22 cellular contexts compared by ENCODE assay signal in genomic region chr9:114243240-114243639, GRCh38.
A peak's percentile ranks its signal among the peaks of the same experiment; 100 is the strongest.
DNase-seq lines count a peak whose midpoint lies in the region; ATAC-seq, FAIRE-seq and TF ChIP-seq lines count a peak whose summit lies in the region.
"Had no signal": no experiment of that assay in that cellular context is flagged by ENCODE, and none has a peak within 500 bp of the region (broad histone marks: within the 10 kb centered on the region; RNA-seq: fewer than 3 reads in every experiment).

No MANE protein-coding gene starts in this region.

- H3K36me3 ChIP-seq in HepG2 (replicated peaks in 1 of 2; ENCODE audit: control insufficient read depth in 1 of 2, insufficient read depth in 2 of 2, low read length in 2 of 2) (peaks cover 39 to 86% of the 10 kb centered on the region in 2 experiments), right lobe of liver (peaks cover 0 to 5% (median 0%) of the 10 kb centered on the region in 4 donors)

- no peaks in the 10 kb centered on the region for H3K27me3 ChIP-seq in HepG2 (ENCODE audit: control insufficient read depth in 1 of 2, insufficient read depth in 2 of 2, low read length in 2 of 2)
- H3K27me3 ChIP-seq in right lobe of liver = no peaks in the 10 kb centered on the region

- no peak for TF ChIP-seq EP300 in HepG2 (IDR thresholded peaks at IDR 0.05; ENCODE audit: low read depth in 2 of 2, low read length in 2 of 2)
- TF ChIP-seq EP300 in HepG2 (CRISPR knock-in tag; IDR thresholded peaks at IDR 0.05; ENCODE audit: borderline replicate concordance) = no peak

- H3K4me1 ChIP-seq in HepG2 (ENCODE audit: insufficient read depth, low read length) = 0 out of 2 replicates have a peak, but pooled peaks cover 2% of the 10 kb centered on the region
- H3K4me1 ChIP-seq in right lobe of liver = peaks cover 0 to 10% (median 4%) of the 10 kb centered on the region in 4 donors
- H3K4me1 ChIP-seq: A549, HAP-1 had no signal

- 98% methylated on average over 3 of the region's 3 CpGs for WGBS in HepG2 (ENCODE audit: low lambda C conversion rate)
- WGBS in right lobe of liver (ENCODE audit: insufficient coverage, low coverage, low lambda C conversion rate, missing lambda C conversion rate) = 90% methylated on average over 2 of the region's 3 CpGs

- H3K9ac ChIP-seq in HepG2 (ENCODE audit: insufficient read depth, low read depth, low read length) = no peak overlapping the region
- H3K9ac ChIP-seq: GM23248 had no signal

- peak overlapping the region; percentile 30 for H3K27ac Mint-ChIP-seq in nephron progenitor cell
- peak overlapping the region in 1 of 2 donors; percentile 65 for H3K27ac Mint-ChIP-seq in activated naive CD4-positive, alpha-beta T cell treated with anti-CD3 and anti-CD28 coated beads, Interleukin-2, amount 50 U/mL, for 72 hours
- H3K27ac Mint-ChIP-seq: CD4-positive, alpha-beta T cell; IgD-negative memory B cell had no signal

- peak; percentile 28; the same call in 2 of the 3 replicates for ATAC-seq in HepG2
- no peak for ATAC-seq in right lobe of liver
- ATAC-seq in GM18519 (IDR thresholded peaks at IDR 0.05; ENCODE audit: low FRiP score, unreplicated experiment) = no peak
- no peak for ATAC-seq in activated naive CD4-positive, alpha-beta T cell treated with anti-CD3 and anti-CD28 coated beads, Interleukin-2, amount 50 U/mL, for 72 hours
- ATAC-seq: GM12878 had no signal

- no peaks in the 10 kb centered on the region for H3K9me3 Mint-ChIP-seq in nephron progenitor cell
- no peaks in the 10 kb centered on the region for H3K9me3 Mint-ChIP-seq in activated naive CD4-positive, alpha-beta T cell treated with anti-CD3 and anti-CD28 coated beads, Interleukin-2, amount 50 U/mL, for 72 hours
- H3K9me3 Mint-ChIP-seq: CD4-positive, alpha-beta T cell; IgD-negative memory B cell had no signal

- TF ChIP-seq CTCF in HepG2 (CRISPR knock-in tag; IDR thresholded peaks at IDR 0.05) = no peak
- TF ChIP-seq CTCF in right lobe of liver (IDR thresholded peaks at IDR 0.05) = no peak
- TF ChIP-seq CTCF in nephron progenitor cell (IDR thresholded peaks at IDR 0.05) = no peak
- no peak for TF ChIP-seq CTCF in GM13976 (IDR thresholded peaks at IDR 0.05; ENCODE audit: borderline replicate concordance, control extremely low read depth, extremely low read depth, insufficient read depth, missing control alignments)

- no peak overlapping the region for H3K4me2 ChIP-seq in HepG2 (ENCODE audit: low read depth, low read length)
- H3K4me2 ChIP-seq: A549 had no signal

- no peak for FAIRE-seq in HepG2 (lab: Jason Lieb, UNC)
- FAIRE-seq: A549, D721Med, GM12878, HTR-8/SVneo had no signal

- peaks cover 22% of the 10 kb centered on the region for H3K4me1 Mint-ChIP-seq in nephron progenitor cell
- H3K4me1 Mint-ChIP-seq: IgD-negative memory B cell had no signal

- H3K27me3 Mint-ChIP-seq in nephron progenitor cell (ENCODE audit: low read depth, poor library complexity) = peaks cover 2% of the 10 kb centered on the region
- H3K27me3 Mint-ChIP-seq: CD4-positive, alpha-beta T cell had no signal

- H2AFZ ChIP-seq in HepG2 (ENCODE audit: low read length) = no peak overlapping the region
- H2AFZ ChIP-seq: GM23248 had no signal

- H3K9me3 ChIP-seq in HepG2 (ENCODE audit: low read length) (no peaks in the 10 kb centered on the region), right lobe of liver (no peaks in the 10 kb centered on the region)
- H3K9me3 ChIP-seq: A549, Caco-2, HAP-1 had no signal

- H3K27ac ChIP-seq in HepG2 (ENCODE audit: extremely low read length, insufficient read depth, low read length) (no peak overlapping the region), right lobe of liver (no peak overlapping the region)
- H3K27ac ChIP-seq: 22Rv1, A549, C4-2B, GM23248 had no signal

- TF ChIP-seq RAD21 in HepG2 (CRISPR knock-in tag; IDR thresholded peaks at IDR 0.05) = no peak

- in situ Hi-C loops in HepG2 (cut with HindIII; ENCODE audit: extremely low pct_ligation_motif_present, low pct_unique_long_range_greater_than_20kb) = no loop called here
- in situ Hi-C loops in GM13976 (cut with MboI; ENCODE audit: low sequenced_read_pairs, unreplicated experiment) = no loop called here

- no peak overlapping the region for H3K4me3 Mint-ChIP-seq in nephron progenitor cell
- H3K4me3 Mint-ChIP-seq: CD4-positive, alpha-beta T cell; IgD-negative memory B cell had no signal

- TF ChIP-seq POLR2A in HepG2 (IDR thresholded peaks at IDR 0.05; ENCODE audit: insufficient read depth in 1 of 2, low read depth in 2 of 2, low read length in 2 of 2) = no peak
- no peak for TF ChIP-seq POLR2A in right lobe of liver (IDR thresholded peaks at IDR 0.05)

- DNase-seq in DMS53 (lab: John Stamatoyannopoulos, UW) = peak; percentile 7
- no peak for DNase-seq in DMS53 treated with DMSO at 0.1 percent for 48 hours (lab: John Stamatoyannopoulos, UW; ENCODE audit: unreplicated experiment)
- DNase-seq in HepG2 (ENCODE audit: low spot score) = no peak
- no peak for DNase-seq in right lobe of liver
- DNase-seq in nephron progenitor cell = no peak
- DNase-seq in GM13976 (ENCODE audit: low spot score) = no peak
- DNase-seq in activated naive CD4-positive, alpha-beta T cell treated with anti-CD3 and anti-CD28 coated beads, Interleukin-2, amount 50 U/mL, for 72 hours (ENCODE audit: low spot score in 2 of 2) = no peak
- DNase-seq: AML-193; Caco-2; CD4-positive, alpha-beta T cell; DND-41; EL; GM23248 had no signal

- intact Hi-C loops in HepG2 (cut with micrococcal nuclease; ENCODE audit: unreplicated experiment) (no loop called here), right lobe of liver (cut with DNase I) (loop anchor here in 1 of 2 donors (10.0 kb wide), 1 partner anchor 88 kb away; the partner anchor contains the start of gene COL27A1)

- peaks cover 14% of the 10 kb centered on the region for H3K36me3 Mint-ChIP-seq in nephron progenitor cell (ENCODE audit: low read depth)
- H3K36me3 Mint-ChIP-seq in activated naive CD4-positive, alpha-beta T cell treated with anti-CD3 and anti-CD28 coated beads, Interleukin-2, amount 50 U/mL, for 72 hours = no peaks in the 10 kb centered on the region
- H3K36me3 Mint-ChIP-seq: IgD-negative memory B cell had no signal

- H4K20me1 ChIP-seq in HepG2 (ENCODE audit: insufficient read depth, low read length) = no peaks in the 10 kb centered on the region

- no peaks in the 10 kb centered on the region for H3K79me2 ChIP-seq in HepG2 (ENCODE audit: insufficient read depth, low read length)

- no TSS peak for BruUV-seq in HepG2 (replicated peaks; lab: Mats Ljungman, UMichigan)

- POLR2A ChIA-PET in HepG2 (lab: Yijun Ruan, JAX) = no interaction called here

- H3K4me3 ChIP-seq in HepG2 (replicated peaks in 1 of 3; ENCODE audit: insufficient read depth in 1 of 3, low read depth in 2 of 3, low read length in 3 of 3) = no peak overlapping the region
- no peak overlapping the region for H3K4me3 ChIP-seq in right lobe of liver
- H3K4me3 ChIP-seq: A549, GM12878, GM23248, HAP-1 had no signal

- CTCF ChIA-PET in HepG2 (lab: Yijun Ruan, JAX; ENCODE audit: low intra/inter-chr PET ratio, low total read pairs) = no interaction called here

TF ChIP-seq in HepG2, 621 proteins besides CTCF, POLR2A, EP300 and RAD21:
- peak; percentile 5; the same call in 1 of the 2 replicates for TF ChIP-seq POLR2AphosphoS5 (IDR thresholded peaks at IDR 0.05; ENCODE audit: low read depth, low read length)
- no peak for TF ChIP-seq NFE2L1 (CRISPR knock-in tag; IDR thresholded peaks at IDR 0.05; ENCODE audit: borderline replicate concordance)
- TF ChIP-seq HOXA3 (CRISPR knock-in tag; IDR thresholded peaks at IDR 0.05) = no peak
- no peak for TF ChIP-seq ZMYM2 (CRISPR knock-in tag; IDR thresholded peaks at IDR 0.05)
- peak; percentile 70 for TF ChIP-seq RBM22 (optimal IDR thresholded peaks at IDR 0.05; ENCODE audit: low read length)
- no peak for TF ChIP-seq GATA4 (IDR thresholded peaks at IDR 0.05; ENCODE audit: borderline replicate concordance, low read depth)
- TF ChIP-seq IRF9 (CRISPR knock-in tag; IDR thresholded peaks at IDR 0.05; ENCODE audit: borderline replicate concordance) = no peak
- peak; percentile 53 for TF ChIP-seq AGO2 (optimal IDR thresholded peaks at IDR 0.05; ENCODE audit: low read depth, low read length)
TF ChIP-seq in HepG2: peak in this region for 3.
